32 cellular contexts compared by ENCODE assay signal in genomic region chr3:81440666-81441065, GRCh38.
"Had no signal": no experiment of that assay in that cellular context is flagged by ENCODE, and none has a peak within 500 bp of the region (broad histone marks: within the 10 kb centered on the region; RNA-seq: fewer than 3 reads in every experiment).

No MANE protein-coding gene starts in this region.

- H3K36me3 ChIP-seq: adrenal gland, brain microvascular endothelial cell, breast epithelium had no signal

- H3K9me3 ChIP-seq: adrenal gland, body of pancreas, breast epithelium had no signal

- H3K27ac ChIP-seq: adrenal gland, body of pancreas, brain microvascular endothelial cell, breast epithelium, VCaP had no signal

- H3K27me3 ChIP-seq: adrenal gland, body of pancreas, brain microvascular endothelial cell, breast epithelium had no signal

- ATAC-seq: activated CD8-positive, alpha-beta T cell treated with anti-CD3 and anti-CD28 coated beads for 36 hours; activated naive CD4-positive, alpha-beta T cell treated with anti-CD3 and anti-CD28 coated beads, Interleukin-2, amount 50 U/mL, for 72 hours; activated T-cell treated with anti-CD3 and anti-CD28 coated beads, Interleukin-2, amount 50 U/mL, for 4 hours; activated T-cell treated with anti-CD3 and anti-CD28 coated beads, Interleukin-2, amount 50 U/mL, for 72 hours; activated T-helper 17 cell treated with anti-CD3 and anti-CD28 coated beads, Interleukin-2, amount 50 U/mL, for 72 hours; body of pancreas had no signal

- DNase-seq: activated B cell treated with CpG ODN at 0.5 μM for 24 hours; activated CD4-positive, alpha-beta memory T cell treated with anti-CD3 and anti-CD28 coated beads for 36 hours; activated CD4-positive, alpha-beta T cell treated with anti-CD3 and anti-CD28 coated beads for 4 hours; activated CD4-positive, alpha-beta T cell treated with anti-CD3 and anti-CD28 coated beads, Interleukin-2, amount 10 ng/mL, durations not matched to agents 24 days and 14 days; activated CD4-positive, alpha-beta T cell treated with anti-CD3 and anti-CD28 coated beads, Interleukin-2, amount 50 U/mL, for 1 hour; activated CD4-positive, alpha-beta T cell treated with anti-CD3 and anti-CD28 coated beads, Interleukin-2, amount 50 U/mL, for 4 hours; activated CD4-positive, CD25-positive, alpha-beta regulatory T cell treated with anti-CD3 and anti-CD28 coated beads, Interleukin-2, amount 50 U/mL, for 72 hours; activated CD8-positive, alpha-beta memory T cell treated with anti-CD3 and anti-CD28 coated beads, Interleukin-2, amount 50 U/mL, for 4 hours; activated CD8-positive, alpha-beta T cell treated with anti-CD3 and anti-CD28 coated beads for 36 hours; activated effector memory CD4-positive, alpha-beta T cell treated with anti-CD3 and anti-CD28 coated beads, Interleukin-2, amount 50 U/mL, for 16 hours; activated gamma-delta T cell treated with Interleukin-2 at 50 U/mL for 16 hours; activated naive CD4-positive, alpha-beta T cell; activated naive CD4-positive, alpha-beta T cell treated with anti-CD3 and anti-CD28 coated beads for 36 hours; activated naive CD4-positive, alpha-beta T cell treated with anti-CD3 and anti-CD28 coated beads, Interleukin-2, amount 50 U/mL, for 16 hours; activated naive CD8-positive, alpha-beta T cell treated with anti-CD3 and anti-CD28 coated beads for 36 hours; activated T-cell treated with anti-CD3 and anti-CD28 coated beads for 4 hours; activated T-cell treated with anti-CD3 and anti-CD28 coated beads, Interleukin-2, amount 50 U/mL, for 1 hour; activated T-cell treated with anti-CD3 and anti-CD28 coated beads, Interleukin-2, amount 50 U/mL, for 4 hours; activated T-cell treated with anti-CD3 and anti-CD28 coated beads, Interleukin-2, amount 50 U/mL, for 72 hours; adrenal gland; amniotic stem cell; aorta; body of pancreas; brain microvascular endothelial cell; central memory CD4-positive, alpha-beta T cell; T-helper 1 cell; T-helper 2 cell; T-helper 9 cell had no signal

- H3K4me1 ChIP-seq: adrenal gland, body of pancreas, breast epithelium had no signal

- H3K4me3 ChIP-seq: adrenal gland, body of pancreas, breast epithelium had no signal
